23 cellular contexts compared by ENCODE assay signal in the genomic region with DNA sequence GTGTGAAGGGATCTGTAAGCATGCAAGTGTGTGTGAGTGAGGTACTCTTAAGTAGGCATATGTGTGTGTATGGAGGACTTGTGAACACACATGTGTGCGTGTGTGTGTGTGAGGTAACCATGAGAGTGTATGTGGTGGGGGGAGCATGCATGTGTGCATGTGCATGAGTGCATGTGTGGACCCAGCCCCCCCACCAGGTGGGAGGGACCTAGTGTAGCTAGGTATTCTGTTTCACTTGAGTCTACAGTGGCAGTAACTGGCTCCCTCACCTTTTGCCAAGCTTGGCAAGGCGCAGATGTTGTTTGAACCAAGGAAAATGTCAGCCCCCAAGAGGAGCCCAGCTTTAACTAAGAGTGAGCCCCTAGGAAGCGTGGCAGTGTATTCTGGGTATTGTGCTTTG.
"Had no signal": no experiment of that assay in that cellular context is flagged by ENCODE, and none has a peak within 500 bp of the region (broad histone marks: within the 10 kb centered on the region; RNA-seq: fewer than 3 reads in every experiment).

No MANE protein-coding gene starts in this region.

- H3K4me3 Mint-ChIP-seq: activated B cell treated with CpG ODN at 0.5 μM for 24 hours; activated CD8-positive, alpha-beta T cell treated with anti-CD3 and anti-CD28 coated beads for 36 hours; activated T-cell treated with anti-CD3 and anti-CD28 coated beads, Interleukin-2, amount 50 U/mL, for 4 hours; activated T-helper 17 cell treated with anti-CD3 and anti-CD28 coated beads, Interleukin-2, amount 50 U/mL, for 72 hours; central memory CD8-positive, alpha-beta T cell; dendritic cell treated with granulocyte-macrophage colony-stimulating factor and Interleukin-4, amounts not matched to agents 40 ng/mL and 50 ng/mL, for 4 days; endodermal cell; immature natural killer cell; memory B cell; naive thymus-derived CD8-positive, alpha-beta T cell; T-helper 2 cell treated with Interferon-gamma antibody and Interleukin-4, amounts not matched to agents 5 μg/mL and 100 μg/mL, for 36 hours had no signal

- H3K36me3 Mint-ChIP-seq: naive thymus-derived CD8-positive, alpha-beta T cell had no signal

- H3K4me1 Mint-ChIP-seq: activated B cell treated with CpG ODN at 0.5 μM for 24 hours; activated T-helper 17 cell treated with anti-CD3 and anti-CD28 coated beads, Interleukin-2, amount 50 U/mL, for 72 hours; central memory CD8-positive, alpha-beta T cell; immature natural killer cell had no signal

- H3K27ac Mint-ChIP-seq: activated B cell treated with CpG ODN at 0.5 μM for 24 hours; activated CD8-positive, alpha-beta T cell treated with anti-CD3 and anti-CD28 coated beads for 36 hours; activated T-helper 17 cell treated with anti-CD3 and anti-CD28 coated beads, Interleukin-2, amount 50 U/mL, for 72 hours; dendritic cell treated with granulocyte-macrophage colony-stimulating factor and Interleukin-4, amounts not matched to agents 40 ng/mL and 50 ng/mL, for 4 days; endodermal cell; immature natural killer cell; memory B cell; naive thymus-derived CD8-positive, alpha-beta T cell; T-helper 2 cell treated with Interferon-gamma antibody and Interleukin-4, amounts not matched to agents 5 μg/mL and 100 μg/mL, for 36 hours had no signal

- DNase-seq: activated B cell treated with CpG ODN at 0.5 μM for 24 hours; activated CD4-positive, alpha-beta T cell treated with anti-CD3 and anti-CD28 coated beads, Interleukin-2, amount 50 U/mL, for 1 hour; activated CD8-positive, alpha-beta T cell treated with anti-CD3 and anti-CD28 coated beads for 36 hours; activated gamma-delta T cell treated with Interleukin-2 at 50 U/mL for 16 hours; activated naive CD4-positive, alpha-beta T cell treated with anti-CD3 and anti-CD28 coated beads, Interleukin-2, amount 50 U/mL, for 16 hours; activated T-cell treated with anti-CD3 and anti-CD28 coated beads, Interleukin-2, amount 50 U/mL, for 4 hours; amniotic stem cell; endodermal cell; foreskin fibroblast; head of caudate nucleus; hypothalamus; immature natural killer cell; kidney; left colon; naive thymus-derived CD8-positive, alpha-beta T cell; nucleus accumbens; pancreas; stimulated activated naive CD4-positive, alpha-beta T cell treated with Interleukin-2 at 50 U/mL for 16 hours had no signal

- H3K9me3 Mint-ChIP-seq: activated B cell treated with CpG ODN at 0.5 μM for 24 hours; activated CD8-positive, alpha-beta T cell treated with anti-CD3 and anti-CD28 coated beads for 36 hours; activated T-cell treated with anti-CD3 and anti-CD28 coated beads, Interleukin-2, amount 50 U/mL, for 4 hours; activated T-helper 17 cell treated with anti-CD3 and anti-CD28 coated beads, Interleukin-2, amount 50 U/mL, for 72 hours; central memory CD8-positive, alpha-beta T cell; dendritic cell treated with granulocyte-macrophage colony-stimulating factor and Interleukin-4, amounts not matched to agents 40 ng/mL and 50 ng/mL, for 4 days; endodermal cell; immature natural killer cell; memory B cell; T-helper 2 cell treated with Interferon-gamma antibody and Interleukin-4, amounts not matched to agents 5 μg/mL and 100 μg/mL, for 36 hours had no signal
